10 cellular contexts compared by ENCODE assay signal in the genomic region with DNA sequence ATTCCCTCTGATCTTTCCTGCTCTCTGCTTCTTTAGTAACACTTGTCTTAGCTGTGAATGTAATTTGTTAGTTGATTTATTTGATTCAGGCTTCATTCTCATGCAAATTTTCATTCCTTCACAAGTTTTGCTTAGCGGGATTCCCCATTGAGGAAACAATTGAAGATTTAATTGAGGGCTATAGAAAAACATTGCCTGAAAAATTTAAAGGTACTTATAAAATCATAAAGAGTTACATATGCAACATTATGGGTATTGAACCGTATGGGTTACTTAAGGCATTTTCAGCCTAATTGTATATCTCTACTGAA. TPM values are rescaled to one million over a fixed set of nuclear protein-coding genes. Genes with fewer than 3 reads are reported as not detected.
DNase-seq lines count a peak whose midpoint lies in the region; ATAC-seq and TF ChIP-seq lines count a peak whose summit lies in the region.
"Had no signal": no experiment of that assay in that cellular context is flagged by ENCODE, and none has a peak within 500 bp of the region (broad histone marks: within the 10 kb centered on the region; RNA-seq: fewer than 3 reads in every experiment).

No MANE protein-coding gene starts in this region.

- peak overlapping the region; percentile 83 for H3K4me3 Mint-ChIP-seq in activated naive CD8-positive, alpha-beta T cell treated with anti-CD3 and anti-CD28 coated beads, Interleukin-2, amount 10 ng/mL, durations not matched to agents 7 days and 5 days

- no peak for ATAC-seq in HCT116
- no peak for ATAC-seq in activated naive CD8-positive, alpha-beta T cell treated with anti-CD3 and anti-CD28 coated beads, Interleukin-2, amount 10 ng/mL, durations not matched to agents 7 days and 5 days (ENCODE audit: low read depth)

- H2BK5ac ChIP-seq in neuronal stem cell (ENCODE audit: low read length): no peak overlapping the region

- no peaks in the 10 kb centered on the region for H3K9me3 Mint-ChIP-seq in activated naive CD8-positive, alpha-beta T cell treated with anti-CD3 and anti-CD28 coated beads, Interleukin-2, amount 10 ng/mL, durations not matched to agents 7 days and 5 days
- H3K9me3 Mint-ChIP-seq: dendritic cell treated with granulocyte-macrophage colony-stimulating factor and Interleukin-4, amounts not matched to agents 40 ng/mL and 50 ng/mL, for 4 days had no signal

- no peaks in the 10 kb centered on the region for H3K79me1 ChIP-seq in neuronal stem cell (ENCODE audit: low read depth, low read length)

- peaks cover 5 to 15% of the 10 kb centered on the region in 2 experiments; a peak in 3 of 4 replicates for H3K4me1 ChIP-seq in HCT116 (ENCODE audit: control insufficient read depth in 1 of 2, insufficient read depth in 2 of 2, low read length in 2 of 2)
- peaks cover 6% of the 10 kb centered on the region; the same call in 1 of the 2 replicates for H3K4me1 ChIP-seq in iPS-20b (ENCODE audit: insufficient read depth, low read length)
- peaks cover under 1 to 2% of the 10 kb centered on the region in 2 donors for H3K4me1 ChIP-seq in neuronal stem cell (ENCODE audit: control insufficient read depth in 2 of 2, insufficient read depth in 1 of 2, low read depth in 1 of 2, low read length in 2 of 2)

- H3K27me3 Mint-ChIP-seq in activated naive CD8-positive, alpha-beta T cell treated with anti-CD3 and anti-CD28 coated beads, Interleukin-2, amount 10 ng/mL, durations not matched to agents 7 days and 5 days: peaks cover 86% of the 10 kb centered on the region

- no peak overlapping the region for H4K91ac ChIP-seq in neuronal stem cell (ENCODE audit: low read depth, low read length, poor library complexity)

- POLR2A ChIA-PET in HCT116 (lab: Charles Lee): no interaction called here
- POLR2A ChIA-PET in activated naive CD8-positive, alpha-beta T cell treated with anti-CD3 and anti-CD28 coated beads, Interleukin-2, amount 10 ng/mL, durations not matched to agents 7 days and 5 days (lab: Charles Lee): no interaction called here

- no peak for TF ChIP-seq POLR2A in HCT116 (IDR thresholded peaks at IDR 0.05; ENCODE audit: borderline replicate concordance, extremely low read depth, insufficient read depth, insufficient read length)

- peak overlapping the region; percentile 76 for H3K27ac ChIP-seq in 22Rv1
- H3K27ac ChIP-seq in HCT116 (ENCODE audit: low read depth, low read length): no peak overlapping the region
- no peak overlapping the region for H3K27ac ChIP-seq in iPS-20b (ENCODE audit: low read length)
- H3K27ac ChIP-seq in neuronal stem cell (replicated peaks; ENCODE audit: low read length): no peak overlapping the region

- no peak overlapping the region for H3K4ac ChIP-seq in neuronal stem cell (ENCODE audit: low read length)

- H3K14ac ChIP-seq in neuronal stem cell (ENCODE audit: low read length): no peak overlapping the region

- no peak overlapping the region for H2BK120ac ChIP-seq in neuronal stem cell (ENCODE audit: low read depth, low read length)

- TF ChIP-seq CTCF in 22Rv1 (IDR thresholded peaks at IDR 0.05) (no peak), HCT116 (IDR thresholded peaks at IDR 0.05 in 2 of 3, conservative IDR thresholded peaks at IDR 0.05 in 1 of 3; ENCODE audit: borderline replicate concordance in 1 of 3, insufficient read depth in 1 of 3, low read depth in 2 of 3, low read length in 2 of 3) (no peak)

- no TSS peak for BruUV-seq in HCT116 (replicated peaks; lab: Mats Ljungman, UMichigan)

- H2AK5ac ChIP-seq in neuronal stem cell (ENCODE audit: low read depth, low read length): no peak overlapping the region

- H3K9me2 ChIP-seq in HCT116 (ENCODE audit: insufficient read depth): no peaks in the 10 kb centered on the region

- H2AFZ ChIP-seq in HCT116 (ENCODE audit: low read depth, low read length, poor library complexity, severe bottlenecking) (peak overlapping the region; percentile 68), neuronal stem cell (ENCODE audit: low read length) (no peak overlapping the region)

- no peak for DNase-seq in HCT116 (ENCODE audit: low read depth, low spot score)
- no peak for DNase-seq in activated naive CD8-positive, alpha-beta T cell treated with anti-CD3 and anti-CD28 coated beads, Interleukin-2, amount 10 ng/mL, durations not matched to agents 7 days and 5 days
- no peak for DNase-seq in neuronal stem cell (ENCODE audit: low spot score)
- DNase-seq in NCI-H2029 (lab: John Stamatoyannopoulos, UW): no peak
- no peak for DNase-seq in A172 (ENCODE audit: low spot score)
- DNase-seq in DMS53 treated with DMSO at 0.1 percent for 48 hours (lab: John Stamatoyannopoulos, UW; ENCODE audit: unreplicated experiment): no peak

- no peaks in the 10 kb centered on the region for H4K20me1 ChIP-seq in HCT116 (ENCODE audit: insufficient read depth)

- no CpG with 5 or more reads among the region's 2 CpGs for WGBS in neuronal stem cell (ENCODE audit: extremely low coverage in 2 of 2, insufficient read length in 2 of 2, insufficient replicate concordance in 1 of 2), 2 donors

- H3K4me3 ChIP-seq in HCT116 (replicated peaks in 1 of 2; ENCODE audit: low read depth in 1 of 2, low read length in 2 of 2) (peak overlapping the region in 1 of 2 experiments; percentile 53; a peak in 3 of 4 replicates), iPS-20b (ENCODE audit: low read length) (peak overlapping the region; percentile 81), neuronal stem cell (ENCODE audit: low read length in 2 of 2) (peak overlapping the region in 1 of 2 donors; percentile 45)

- H3K18ac ChIP-seq in neuronal stem cell (ENCODE audit: low read length): no peak overlapping the region

- H3K36me3 Mint-ChIP-seq in activated naive CD8-positive, alpha-beta T cell treated with anti-CD3 and anti-CD28 coated beads, Interleukin-2, amount 10 ng/mL, durations not matched to agents 7 days and 5 days: peaks cover 2% of the 10 kb centered on the region

- H4K8ac ChIP-seq in neuronal stem cell (ENCODE audit: low read depth, low read length): no peak overlapping the region

- no peak overlapping the region for H2BK15ac ChIP-seq in neuronal stem cell (ENCODE audit: low read length)

- H3K9ac ChIP-seq in HCT116 (ENCODE audit: low read length) (no peak overlapping the region), iPS-20b (ENCODE audit: low read depth, low read length) (no peak overlapping the region), neuronal stem cell (ENCODE audit: low read depth, low read length, poor library complexity) (no peak overlapping the region)

- H3K4me2 ChIP-seq in HCT116 (ENCODE audit: low read length) (peak overlapping the region; percentile 74), neuronal stem cell (ENCODE audit: insufficient read depth, low read length, poor library complexity, severe bottlenecking) (no peak overlapping the region)

- RAD21 ChIA-PET in HCT116 (lab: Charles Lee; ENCODE audit: low non-redundant PET in 1 of 2, low total read pairs in 2 of 2, uncharacterized antibody in 2 of 2, unreplicated experiment in 2 of 2): no interaction called here

- H3K36me3 ChIP-seq in HCT116 (ENCODE audit: control insufficient read depth in 1 of 2, insufficient read depth in 2 of 2, low read length in 2 of 2): no peaks in the 10 kb centered on the region
- H3K36me3 ChIP-seq in iPS-20b (ENCODE audit: insufficient read depth, low read depth, low read length): no peaks in the 10 kb centered on the region
- H3K36me3 ChIP-seq in neuronal stem cell (replicated peaks in 1 of 2; ENCODE audit: control insufficient read depth in 2 of 2, insufficient read depth in 2 of 2, low read length in 2 of 2): no peaks in the 10 kb centered on the region
- H3K36me3 ChIP-seq: transverse colon had no signal

- no peak for TF ChIP-seq RAD21 in HCT116 (IDR thresholded peaks at IDR 0.05; ENCODE audit: low read depth)

- H3K79me2 ChIP-seq in HCT116 (ENCODE audit: insufficient read depth, low read length): no peaks in the 10 kb centered on the region

- H2BK12ac ChIP-seq in neuronal stem cell (ENCODE audit: low read length): no peak overlapping the region

- no peak overlapping the region for H3K23ac ChIP-seq in neuronal stem cell (ENCODE audit: low read depth, low read length, poor library complexity)

- H3K9me3 ChIP-seq in HCT116 (ENCODE audit: control insufficient read depth in 1 of 2, insufficient read depth in 1 of 2, low read depth in 1 of 2, low read length in 2 of 2) (no peaks in the 10 kb centered on the region), iPS-20b (ENCODE audit: insufficient read depth, low read depth, low read length) (no peaks in the 10 kb centered on the region), neuronal stem cell (replicated peaks in 1 of 2; ENCODE audit: control insufficient read depth in 2 of 2, insufficient read depth in 1 of 2, low read depth in 1 of 2, low read length in 2 of 2) (peaks cover 0 to under 1% of the 10 kb centered on the region in 2 donors)
- H3K9me3 ChIP-seq: transverse colon had no signal

- H3K27me3 ChIP-seq in HCT116 (ENCODE audit: insufficient read depth, low read length): no peaks in the 10 kb centered on the region
- peaks cover 98% of the 10 kb centered on the region for H3K27me3 ChIP-seq in iPS-20b (ENCODE audit: insufficient read depth, low read length)
- peaks cover 5 to 97% (median 31%) of the 10 kb centered on the region in 3 experiments for H3K27me3 ChIP-seq in neuronal stem cell (ENCODE audit: control insufficient read depth in 3 of 3, insufficient read depth in 3 of 3, low read depth in 1 of 3, low read length in 3 of 3)

- peaks cover 22% of the 10 kb centered on the region for H3K4me1 Mint-ChIP-seq in activated naive CD8-positive, alpha-beta T cell treated with anti-CD3 and anti-CD28 coated beads, Interleukin-2, amount 10 ng/mL, durations not matched to agents 7 days and 5 days

- CTCF ChIA-PET in HCT116 (lab: Charles Lee): no interaction called here

- no peak overlapping the region for H3K27ac Mint-ChIP-seq in activated naive CD8-positive, alpha-beta T cell treated with anti-CD3 and anti-CD28 coated beads, Interleukin-2, amount 10 ng/mL, durations not matched to agents 7 days and 5 days
- H3K27ac Mint-ChIP-seq: dendritic cell treated with granulocyte-macrophage colony-stimulating factor and Interleukin-4, amounts not matched to agents 40 ng/mL and 50 ng/mL, for 4 days had no signal

- intact Hi-C loops in HCT116 (cut with micrococcal nuclease): loop anchor here (2.0 to 5.0 kb wide), 2 partner anchors 78 to 311 kb away; no protein-coding TSS in a partner anchor

RNA-seq across cellular contexts. Expression of a gene that starts 11.9 kb away (rescaled TPM):
- total RNA-seq in HCT116 (2021; ENCODE audit: unreplicated experiment): 10.8 TPM
- 7.9 and 9.9 TPM in 2 replicates for polyA plus RNA-seq in HCT116 (2012)
- 1 to 10 TPM; 9.0 to 9.7 TPM for total RNA-seq in activated naive CD8-positive, alpha-beta T cell treated with anti-CD3 and anti-CD28 coated beads, Interleukin-2, amount 10 ng/mL, durations not matched to agents 7 days and 5 days
- polyA plus RNA-seq in neuronal stem cell (2013, experiment 1 of 2): 15.8 TPM
- 16.0 TPM for polyA plus RNA-seq in neuronal stem cell (2013, experiment 2 of 2)
- total RNA-seq in A172 (2014; rRNA removed; shearing (Covaris generic)): 14.0 and 17.0 TPM in 2 replicates

RNA-seq across cellular contexts. Expression of a gene that starts 38.9 kb away (rescaled TPM):
- 4.8 TPM for total RNA-seq in HCT116 (2021; ENCODE audit: unreplicated experiment)
- 1.3 and 2.5 TPM in 2 replicates for polyA plus RNA-seq in HCT116 (2012)
- total RNA-seq in activated naive CD8-positive, alpha-beta T cell treated with anti-CD3 and anti-CD28 coated beads, Interleukin-2, amount 10 ng/mL, durations not matched to agents 7 days and 5 days: 10 to 100 TPM; 10.5 to 11.3 TPM
- 3.5 TPM for polyA plus RNA-seq in neuronal stem cell (2013, experiment 1 of 2)
- 3.7 TPM for polyA plus RNA-seq in neuronal stem cell (2013, experiment 2 of 2)
- 3.5 and 5.6 TPM in 2 replicates for total RNA-seq in A172 (2014; rRNA removed; shearing (Covaris generic))

RNA-seq across cellular contexts. Expression of a gene that starts 45.9 kb away (rescaled TPM):
- not detected for total RNA-seq in HCT116 (2021; ENCODE audit: unreplicated experiment)
- not detected in 2 replicates for polyA plus RNA-seq in HCT116 (2012)
- not detected for total RNA-seq in activated naive CD8-positive, alpha-beta T cell treated with anti-CD3 and anti-CD28 coated beads, Interleukin-2, amount 10 ng/mL, durations not matched to agents 7 days and 5 days
- polyA plus RNA-seq in neuronal stem cell (2013, experiment 1 of 2): 0.03 TPM
- 0.03 TPM for polyA plus RNA-seq in neuronal stem cell (2013, experiment 2 of 2)
- not detected in 2 replicates for total RNA-seq in A172 (2014; rRNA removed; shearing (Covaris generic))

RNA-seq across cellular contexts. Expression of a gene that starts 53.8 kb away (rescaled TPM):
- total RNA-seq in HCT116 (2021; ENCODE audit: unreplicated experiment): 10.3 TPM
- polyA plus RNA-seq in HCT116 (2012): 3.8 and 9.9 TPM in 2 replicates
- 10 to 100 TPM; 13.1 to 14.5 TPM for total RNA-seq in activated naive CD8-positive, alpha-beta T cell treated with anti-CD3 and anti-CD28 coated beads, Interleukin-2, amount 10 ng/mL, durations not matched to agents 7 days and 5 days
- 17.4 TPM for polyA plus RNA-seq in neuronal stem cell (2013, experiment 1 of 2)
- 17.1 TPM for polyA plus RNA-seq in neuronal stem cell (2013, experiment 2 of 2)
- total RNA-seq in A172 (2014; rRNA removed; shearing (Covaris generic)): 16.9 and 18.7 TPM in 2 replicates
